In genomic region chr2:241506793-241507429, GRCh38 we compare ENCODE assay signal across 1 cellular context.
TF ChIP-seq lines count a peak whose summit lies in the region.

No MANE protein-coding gene starts in this region.

TF ChIP-seq in HepG2, 621 proteins besides CTCF, POLR2A, EP300 and RAD21 (continued from another document and continues in another):
- TF ChIP-seq ARID4A (CRISPR knock-in tag; IDR thresholded peaks at IDR 0.05; ENCODE audit: borderline replicate concordance): no peak
- TF ChIP-seq PBX3 (CRISPR knock-in tag; IDR thresholded peaks at IDR 0.05; ENCODE audit: borderline replicate concordance): no peak
- no peak for TF ChIP-seq TOE1 (CRISPR knock-in tag; IDR thresholded peaks at IDR 0.05)
- no peak for TF ChIP-seq NFE2L2 (IDR thresholded peaks at IDR 0.05; ENCODE audit: low read length)
- 0 out of 2 replicates have a peak, but pooled peaks have one; percentile 5 for TF ChIP-seq ZMYM3 (CRISPR knock-in tag; IDR thresholded peaks at IDR 0.05)
- peak; percentile 59; the same call in 1 of the 2 replicates for TF ChIP-seq TFAP4 (IDR thresholded peaks at IDR 0.05; ENCODE audit: borderline replicate concordance, low read depth)
- TF ChIP-seq TBX2 (CRISPR knock-in tag; IDR thresholded peaks at IDR 0.05; ENCODE audit: borderline replicate concordance): peak; percentile 26
- TF ChIP-seq NFYB (CRISPR knock-in tag; IDR thresholded peaks at IDR 0.05): no peak
- no peak for TF ChIP-seq TGIF2 (CRISPR knock-in tag; IDR thresholded peaks at IDR 0.05)
- 0 out of 2 replicates have a peak, but pooled peaks have one; percentile 66 for TF ChIP-seq ZNF850 (CRISPR knock-in tag; conservative IDR thresholded peaks at IDR 0.05)
- no peak for TF ChIP-seq ZFY (CRISPR knock-in tag; IDR thresholded peaks at IDR 0.05)
- TF ChIP-seq ZNF276 (CRISPR knock-in tag; IDR thresholded peaks at IDR 0.05; ENCODE audit: low read depth): no peak
- TF ChIP-seq MEIS1 (CRISPR knock-in tag; IDR thresholded peaks at IDR 0.05; ENCODE audit: borderline replicate concordance): 0 out of 2 replicates have a peak, but pooled peaks have one; percentile 13
- TF ChIP-seq SKI (IDR thresholded peaks at IDR 0.05; ENCODE audit: partially characterized antibody): no peak
- no peak for TF ChIP-seq ZNF18 (CRISPR knock-in tag; IDR thresholded peaks at IDR 0.05; ENCODE audit: insufficient replicate concordance)
- TF ChIP-seq ZNF234 (CRISPR knock-in tag; conservative IDR thresholded peaks at IDR 0.05): peak; percentile 27; the same call in 1 of the 2 replicates
- no peak for TF ChIP-seq ZBTB21 (CRISPR knock-in tag; IDR thresholded peaks at IDR 0.05)
- no peak for TF ChIP-seq GATAD2A (CRISPR knock-in tag; IDR thresholded peaks at IDR 0.05)
- TF ChIP-seq LBX2 (CRISPR knock-in tag; IDR thresholded peaks at IDR 0.05; ENCODE audit: borderline replicate concordance): no peak
- TF ChIP-seq ZNF646 (CRISPR knock-in tag; IDR thresholded peaks at IDR 0.05): no peak
- no peak for TF ChIP-seq NR2F6 (IDR thresholded peaks at IDR 0.05)
- TF ChIP-seq NR2F6 (CRISPR knock-in tag; IDR thresholded peaks at IDR 0.05): no peak
- TF ChIP-seq BORCS8-MEF2B (CRISPR knock-in tag; IDR thresholded peaks at IDR 0.05): 0 out of 2 replicates have a peak, but pooled peaks have one; percentile 31
- no peak for TF ChIP-seq ZNF746 (CRISPR knock-in tag; IDR thresholded peaks at IDR 0.05)
- TF ChIP-seq ZNF512 (CRISPR knock-in tag; IDR thresholded peaks at IDR 0.05): no peak
- TF ChIP-seq MIER3 (CRISPR knock-in tag; IDR thresholded peaks at IDR 0.05; ENCODE audit: borderline replicate concordance): no peak
- TF ChIP-seq ZNF549 (CRISPR knock-in tag; IDR thresholded peaks at IDR 0.05): no peak
- no peak for TF ChIP-seq GRHL1 (CRISPR knock-in tag; conservative IDR thresholded peaks at IDR 0.05)
- TF ChIP-seq ZNF800 (CRISPR knock-in tag; IDR thresholded peaks at IDR 0.05): no peak
- TF ChIP-seq ZNF143 (CRISPR knock-in tag; IDR thresholded peaks at IDR 0.05): no peak
- no peak for TF ChIP-seq ARNTL (CRISPR knock-in tag; IDR thresholded peaks at IDR 0.05)
- no peak for TF ChIP-seq CREM (IDR thresholded peaks at IDR 0.05)
- no peak for TF ChIP-seq CREM (CRISPR knock-in tag; IDR thresholded peaks at IDR 0.05)
- TF ChIP-seq SUZ12 (IDR thresholded peaks at IDR 0.05; ENCODE audit: low read depth, low read length): no peak
- no peak for TF ChIP-seq HMG20A (CRISPR knock-in tag; IDR thresholded peaks at IDR 0.05; ENCODE audit: borderline replicate concordance)
